In the genomic region with DNA sequence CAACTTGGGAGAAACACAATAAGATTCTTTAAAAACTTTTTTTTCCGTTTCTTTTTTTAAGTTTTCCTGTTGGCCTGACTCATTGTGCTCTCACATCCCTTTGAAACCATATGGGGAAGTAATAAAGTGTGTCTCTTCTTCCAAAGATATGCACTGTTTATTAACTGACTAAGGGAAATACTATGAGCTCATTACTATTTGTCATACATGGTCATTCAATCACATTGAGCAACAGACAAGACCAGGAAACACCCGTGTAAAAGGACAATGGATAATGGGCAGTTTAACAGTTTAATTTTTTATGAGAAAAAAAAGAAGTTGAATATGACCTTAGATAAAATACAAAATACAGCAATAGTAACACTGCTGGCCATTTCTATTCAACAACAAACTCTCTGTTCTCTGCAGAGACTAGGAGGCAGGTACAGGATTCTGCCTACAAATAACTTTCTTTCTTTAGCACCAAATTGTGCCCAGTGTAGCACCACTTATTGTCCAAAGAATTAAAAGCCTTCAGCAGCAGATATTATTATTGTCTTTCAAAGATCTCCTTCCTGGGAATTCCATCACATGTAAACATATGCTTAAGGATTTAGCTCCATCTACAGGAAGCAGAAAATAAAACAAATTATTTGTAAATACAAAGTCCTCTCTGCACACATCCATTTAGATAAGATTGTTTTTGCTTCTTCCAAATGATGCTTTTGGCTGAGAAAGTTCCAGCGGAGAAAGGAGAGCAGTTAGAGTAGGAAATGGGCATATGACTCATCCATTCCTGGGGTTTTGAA, we compare ENCODE assay signal across 1 cellular context.
A peak's percentile ranks its signal among the peaks of the same experiment; 100 is the strongest.
TF ChIP-seq lines count a peak whose summit lies in the region.

No MANE protein-coding gene starts in this region.

TF ChIP-seq in HEK293, 187 proteins besides CTCF, POLR2A, EP300 and RAD21 (continued from another document and continues in another):
- TF ChIP-seq, protein P1, sequence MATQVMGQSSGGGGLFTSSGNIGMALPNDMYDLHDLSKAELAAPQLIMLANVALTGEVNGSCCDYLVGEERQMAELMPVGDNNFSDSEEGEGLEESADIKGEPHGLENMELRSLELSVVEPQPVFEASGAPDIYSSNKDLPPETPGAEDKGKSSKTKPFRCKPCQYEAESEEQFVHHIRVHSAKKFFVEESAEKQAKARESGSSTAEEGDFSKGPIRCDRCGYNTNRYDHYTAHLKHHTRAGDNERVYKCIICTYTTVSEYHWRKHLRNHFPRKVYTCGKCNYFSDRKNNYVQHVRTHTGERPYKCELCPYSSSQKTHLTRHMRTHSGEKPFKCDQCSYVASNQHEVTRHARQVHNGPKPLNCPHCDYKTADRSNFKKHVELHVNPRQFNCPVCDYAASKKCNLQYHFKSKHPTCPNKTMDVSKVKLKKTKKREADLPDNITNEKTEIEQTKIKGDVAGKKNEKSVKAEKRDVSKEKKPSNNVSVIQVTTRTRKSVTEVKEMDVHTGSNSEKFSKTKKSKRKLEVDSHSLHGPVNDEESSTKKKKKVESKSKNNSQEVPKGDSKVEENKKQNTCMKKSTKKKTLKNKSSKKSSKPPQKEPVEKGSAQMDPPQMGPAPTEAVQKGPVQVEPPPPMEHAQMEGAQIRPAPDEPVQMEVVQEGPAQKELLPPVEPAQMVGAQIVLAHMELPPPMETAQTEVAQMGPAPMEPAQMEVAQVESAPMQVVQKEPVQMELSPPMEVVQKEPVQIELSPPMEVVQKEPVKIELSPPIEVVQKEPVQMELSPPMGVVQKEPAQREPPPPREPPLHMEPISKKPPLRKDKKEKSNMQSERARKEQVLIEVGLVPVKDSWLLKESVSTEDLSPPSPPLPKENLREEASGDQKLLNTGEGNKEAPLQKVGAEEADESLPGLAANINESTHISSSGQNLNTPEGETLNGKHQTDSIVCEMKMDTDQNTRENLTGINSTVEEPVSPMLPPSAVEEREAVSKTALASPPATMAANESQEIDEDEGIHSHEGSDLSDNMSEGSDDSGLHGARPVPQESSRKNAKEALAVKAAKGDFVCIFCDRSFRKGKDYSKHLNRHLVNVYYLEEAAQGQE (tag by site-specific recombination; IDR thresholded peaks at IDR 0.05) = no peak
- TF ChIP-seq, protein P2, sequence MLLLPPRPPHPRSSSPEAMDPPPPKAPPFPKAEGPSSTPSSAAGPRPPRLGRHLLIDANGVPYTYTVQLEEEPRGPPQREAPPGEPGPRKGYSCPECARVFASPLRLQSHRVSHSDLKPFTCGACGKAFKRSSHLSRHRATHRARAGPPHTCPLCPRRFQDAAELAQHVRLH (tag by site-specific recombination; IDR thresholded peaks at IDR 0.05) = no peak
- no peak for TF ChIP-seq ZFP69B (tag by site-specific recombination; IDR thresholded peaks at IDR 0.05)
- TF ChIP-seq, protein P3, sequence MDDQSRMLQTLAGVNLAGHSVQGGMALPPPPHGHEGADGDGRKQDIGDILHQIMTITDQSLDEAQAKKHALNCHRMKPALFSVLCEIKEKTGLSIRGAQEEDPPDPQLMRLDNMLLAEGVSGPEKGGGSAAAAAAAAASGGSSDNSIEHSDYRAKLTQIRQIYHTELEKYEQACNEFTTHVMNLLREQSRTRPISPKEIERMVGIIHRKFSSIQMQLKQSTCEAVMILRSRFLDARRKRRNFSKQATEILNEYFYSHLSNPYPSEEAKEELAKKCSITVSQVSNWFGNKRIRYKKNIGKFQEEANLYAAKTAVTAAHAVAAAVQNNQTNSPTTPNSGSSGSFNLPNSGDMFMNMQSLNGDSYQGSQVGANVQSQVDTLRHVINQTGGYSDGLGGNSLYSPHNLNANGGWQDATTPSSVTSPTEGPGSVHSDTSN (CRISPR knock-in tag; IDR thresholded peaks at IDR 0.05) = no peak
- TF ChIP-seq, protein P4, sequence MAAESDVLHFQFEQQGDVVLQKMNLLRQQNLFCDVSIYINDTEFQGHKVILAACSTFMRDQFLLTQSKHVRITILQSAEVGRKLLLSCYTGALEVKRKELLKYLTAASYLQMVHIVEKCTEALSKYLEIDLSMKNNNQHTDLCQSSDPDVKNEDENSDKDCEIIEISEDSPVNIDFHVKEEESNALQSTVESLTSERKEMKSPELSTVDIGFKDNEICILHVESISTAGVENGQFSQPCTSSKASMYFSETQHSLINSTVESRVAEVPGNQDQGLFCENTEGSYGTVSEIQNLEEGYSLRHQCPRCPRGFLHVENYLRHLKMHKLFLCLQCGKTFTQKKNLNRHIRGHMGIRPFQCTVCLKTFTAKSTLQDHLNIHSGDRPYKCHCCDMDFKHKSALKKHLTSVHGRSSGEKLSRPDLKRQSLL (tag by site-specific recombination; IDR thresholded peaks at IDR 0.05) = no peak
- no peak for TF ChIP-seq TRIM28 (IDR thresholded peaks at IDR 0.05; ENCODE audit: borderline replicate concordance, low read length)
- TF ChIP-seq, protein P5, sequence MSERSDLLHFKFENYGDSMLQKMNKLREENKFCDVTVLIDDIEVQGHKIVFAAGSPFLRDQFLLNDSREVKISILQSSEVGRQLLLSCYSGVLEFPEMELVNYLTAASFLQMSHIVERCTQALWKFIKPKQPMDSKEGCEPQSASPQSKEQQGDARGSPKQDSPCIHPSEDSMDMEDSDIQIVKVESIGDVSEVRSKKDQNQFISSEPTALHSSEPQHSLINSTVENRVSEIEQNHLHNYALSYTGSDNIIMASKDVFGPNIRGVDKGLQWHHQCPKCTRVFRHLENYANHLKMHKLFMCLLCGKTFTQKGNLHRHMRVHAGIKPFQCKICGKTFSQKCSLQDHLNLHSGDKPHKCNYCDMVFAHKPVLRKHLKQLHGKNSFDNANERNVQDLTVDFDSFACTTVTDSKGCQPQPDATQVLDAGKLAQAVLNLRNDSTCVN (tag by site-specific recombination; optimal IDR thresholded peaks at IDR 0.05) = no peak
- TF ChIP-seq, protein P6, sequence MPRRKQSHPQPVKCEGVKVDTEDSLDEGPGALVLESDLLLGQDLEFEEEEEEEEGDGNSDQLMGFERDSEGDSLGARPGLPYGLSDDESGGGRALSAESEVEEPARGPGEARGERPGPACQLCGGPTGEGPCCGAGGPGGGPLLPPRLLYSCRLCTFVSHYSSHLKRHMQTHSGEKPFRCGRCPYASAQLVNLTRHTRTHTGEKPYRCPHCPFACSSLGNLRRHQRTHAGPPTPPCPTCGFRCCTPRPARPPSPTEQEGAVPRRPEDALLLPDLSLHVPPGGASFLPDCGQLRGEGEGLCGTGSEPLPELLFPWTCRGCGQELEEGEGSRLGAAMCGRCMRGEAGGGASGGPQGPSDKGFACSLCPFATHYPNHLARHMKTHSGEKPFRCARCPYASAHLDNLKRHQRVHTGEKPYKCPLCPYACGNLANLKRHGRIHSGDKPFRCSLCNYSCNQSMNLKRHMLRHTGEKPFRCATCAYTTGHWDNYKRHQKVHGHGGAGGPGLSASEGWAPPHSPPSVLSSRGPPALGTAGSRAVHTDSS (tag by site-specific recombination; IDR thresholded peaks at IDR 0.05) = no peak
- TF ChIP-seq ZNF629 (tag by site-specific recombination; IDR thresholded peaks at IDR 0.05) = peak; percentile 79
- TF ChIP-seq ZNF530 (tag by site-specific recombination; IDR thresholded peaks at IDR 0.05; ENCODE audit: low read depth) = no peak
- no peak for TF ChIP-seq ZNF677 (tag by site-specific recombination; IDR thresholded peaks at IDR 0.05)
- TF ChIP-seq ZNF624 (tag by site-specific recombination; IDR thresholded peaks at IDR 0.05) = no peak
- TF ChIP-seq, protein P7, sequence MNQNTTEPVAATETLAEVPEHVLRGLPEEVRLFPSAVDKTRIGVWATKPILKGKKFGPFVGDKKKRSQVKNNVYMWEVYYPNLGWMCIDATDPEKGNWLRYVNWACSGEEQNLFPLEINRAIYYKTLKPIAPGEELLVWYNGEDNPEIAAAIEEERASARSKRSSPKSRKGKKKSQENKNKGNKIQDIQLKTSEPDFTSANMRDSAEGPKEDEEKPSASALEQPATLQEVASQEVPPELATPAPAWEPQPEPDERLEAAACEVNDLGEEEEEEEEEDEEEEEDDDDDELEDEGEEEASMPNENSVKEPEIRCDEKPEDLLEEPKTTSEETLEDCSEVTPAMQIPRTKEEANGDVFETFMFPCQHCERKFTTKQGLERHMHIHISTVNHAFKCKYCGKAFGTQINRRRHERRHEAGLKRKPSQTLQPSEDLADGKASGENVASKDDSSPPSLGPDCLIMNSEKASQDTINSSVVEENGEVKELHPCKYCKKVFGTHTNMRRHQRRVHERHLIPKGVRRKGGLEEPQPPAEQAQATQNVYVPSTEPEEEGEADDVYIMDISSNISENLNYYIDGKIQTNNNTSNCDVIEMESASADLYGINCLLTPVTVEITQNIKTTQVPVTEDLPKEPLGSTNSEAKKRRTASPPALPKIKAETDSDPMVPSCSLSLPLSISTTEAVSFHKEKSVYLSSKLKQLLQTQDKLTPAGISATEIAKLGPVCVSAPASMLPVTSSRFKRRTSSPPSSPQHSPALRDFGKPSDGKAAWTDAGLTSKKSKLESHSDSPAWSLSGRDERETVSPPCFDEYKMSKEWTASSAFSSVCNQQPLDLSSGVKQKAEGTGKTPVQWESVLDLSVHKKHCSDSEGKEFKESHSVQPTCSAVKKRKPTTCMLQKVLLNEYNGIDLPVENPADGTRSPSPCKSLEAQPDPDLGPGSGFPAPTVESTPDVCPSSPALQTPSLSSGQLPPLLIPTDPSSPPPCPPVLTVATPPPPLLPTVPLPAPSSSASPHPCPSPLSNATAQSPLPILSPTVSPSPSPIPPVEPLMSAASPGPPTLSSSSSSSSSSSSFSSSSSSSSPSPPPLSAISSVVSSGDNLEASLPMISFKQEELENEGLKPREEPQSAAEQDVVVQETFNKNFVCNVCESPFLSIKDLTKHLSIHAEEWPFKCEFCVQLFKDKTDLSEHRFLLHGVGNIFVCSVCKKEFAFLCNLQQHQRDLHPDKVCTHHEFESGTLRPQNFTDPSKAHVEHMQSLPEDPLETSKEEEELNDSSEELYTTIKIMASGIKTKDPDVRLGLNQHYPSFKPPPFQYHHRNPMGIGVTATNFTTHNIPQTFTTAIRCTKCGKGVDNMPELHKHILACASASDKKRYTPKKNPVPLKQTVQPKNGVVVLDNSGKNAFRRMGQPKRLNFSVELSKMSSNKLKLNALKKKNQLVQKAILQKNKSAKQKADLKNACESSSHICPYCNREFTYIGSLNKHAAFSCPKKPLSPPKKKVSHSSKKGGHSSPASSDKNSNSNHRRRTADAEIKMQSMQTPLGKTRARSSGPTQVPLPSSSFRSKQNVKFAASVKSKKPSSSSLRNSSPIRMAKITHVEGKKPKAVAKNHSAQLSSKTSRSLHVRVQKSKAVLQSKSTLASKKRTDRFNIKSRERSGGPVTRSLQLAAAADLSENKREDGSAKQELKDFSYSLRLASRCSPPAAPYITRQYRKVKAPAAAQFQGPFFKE (tag by site-specific recombination; IDR thresholded peaks at IDR 0.05; ENCODE audit: borderline replicate concordance) = no peak
- TF ChIP-seq ZNF157 (tag by site-specific recombination; IDR thresholded peaks at IDR 0.05) = no peak
- TF ChIP-seq, protein P8, sequence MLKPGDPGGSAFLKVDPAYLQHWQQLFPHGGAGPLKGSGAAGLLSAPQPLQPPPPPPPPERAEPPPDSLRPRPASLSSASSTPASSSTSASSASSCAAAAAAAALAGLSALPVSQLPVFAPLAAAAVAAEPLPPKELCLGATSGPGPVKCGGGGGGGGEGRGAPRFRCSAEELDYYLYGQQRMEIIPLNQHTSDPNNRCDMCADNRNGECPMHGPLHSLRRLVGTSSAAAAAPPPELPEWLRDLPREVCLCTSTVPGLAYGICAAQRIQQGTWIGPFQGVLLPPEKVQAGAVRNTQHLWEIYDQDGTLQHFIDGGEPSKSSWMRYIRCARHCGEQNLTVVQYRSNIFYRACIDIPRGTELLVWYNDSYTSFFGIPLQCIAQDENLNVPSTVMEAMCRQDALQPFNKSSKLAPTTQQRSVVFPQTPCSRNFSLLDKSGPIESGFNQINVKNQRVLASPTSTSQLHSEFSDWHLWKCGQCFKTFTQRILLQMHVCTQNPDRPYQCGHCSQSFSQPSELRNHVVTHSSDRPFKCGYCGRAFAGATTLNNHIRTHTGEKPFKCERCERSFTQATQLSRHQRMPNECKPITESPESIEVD (tag by site-specific recombination; IDR thresholded peaks at IDR 0.05) = peak; percentile 74
- TF ChIP-seq ZNF311 (tag by site-specific recombination; IDR thresholded peaks at IDR 0.05; ENCODE audit: borderline replicate concordance) = no peak
- no peak for TF ChIP-seq KLF10 (tag by site-specific recombination; IDR thresholded peaks at IDR 0.05)
- TF ChIP-seq, protein P9, sequence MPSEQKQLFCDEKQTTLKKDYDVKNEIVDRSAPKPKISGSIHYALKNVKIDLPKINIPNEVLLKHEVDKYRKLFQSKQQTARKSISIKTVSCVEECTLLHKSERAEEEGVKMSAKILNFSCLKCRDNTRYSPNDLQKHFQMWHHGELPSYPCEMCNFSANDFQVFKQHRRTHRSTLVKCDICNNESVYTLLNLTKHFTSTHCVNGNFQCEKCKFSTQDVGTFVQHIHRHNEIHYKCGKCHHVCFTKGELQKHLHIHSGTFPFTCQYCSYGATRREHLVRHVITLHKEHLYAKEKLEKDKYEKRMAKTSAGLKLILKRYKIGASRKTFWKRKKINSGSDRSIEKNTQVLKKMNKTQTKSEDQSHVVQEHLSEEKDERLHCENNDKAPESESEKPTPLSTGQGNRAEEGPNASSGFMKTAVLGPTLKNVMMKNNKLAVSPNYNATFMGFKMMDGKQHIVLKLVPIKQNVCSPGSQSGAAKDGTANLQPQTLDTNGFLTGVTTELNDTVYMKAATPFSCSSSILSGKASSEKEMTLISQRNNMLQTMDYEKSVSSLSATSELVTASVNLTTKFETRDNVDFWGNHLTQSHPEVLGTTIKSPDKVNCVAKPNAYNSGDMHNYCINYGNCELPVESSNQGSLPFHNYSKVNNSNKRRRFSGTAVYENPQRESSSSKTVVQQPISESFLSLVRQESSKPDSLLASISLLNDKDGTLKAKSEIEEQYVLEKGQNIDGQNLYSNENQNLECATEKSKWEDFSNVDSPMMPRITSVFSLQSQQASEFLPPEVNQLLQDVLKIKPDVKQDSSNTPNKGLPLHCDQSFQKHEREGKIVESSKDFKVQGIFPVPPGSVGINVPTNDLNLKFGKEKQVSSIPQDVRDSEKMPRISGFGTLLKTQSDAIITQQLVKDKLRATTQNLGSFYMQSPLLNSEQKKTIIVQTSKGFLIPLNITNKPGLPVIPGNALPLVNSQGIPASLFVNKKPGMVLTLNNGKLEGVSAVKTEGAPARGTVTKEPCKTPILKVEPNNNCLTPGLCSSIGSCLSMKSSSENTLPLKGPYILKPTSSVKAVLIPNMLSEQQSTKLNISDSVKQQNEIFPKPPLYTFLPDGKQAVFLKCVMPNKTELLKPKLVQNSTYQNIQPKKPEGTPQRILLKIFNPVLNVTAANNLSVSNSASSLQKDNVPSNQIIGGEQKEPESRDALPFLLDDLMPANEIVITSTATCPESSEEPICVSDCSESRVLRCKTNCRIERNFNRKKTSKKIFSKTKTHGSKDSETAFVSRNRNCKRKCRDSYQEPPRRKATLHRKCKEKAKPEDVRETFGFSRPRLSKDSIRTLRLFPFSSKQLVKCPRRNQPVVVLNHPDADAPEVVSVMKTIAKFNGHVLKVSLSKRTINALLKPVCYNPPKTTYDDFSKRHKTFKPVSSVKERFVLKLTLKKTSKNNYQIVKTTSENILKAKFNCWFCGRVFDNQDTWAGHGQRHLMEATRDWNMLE (tag by site-specific recombination; conservative IDR thresholded peaks at IDR 0.05; ENCODE audit: low read depth) = no peak
- 0 out of 2 replicates have a peak, but pooled peaks have one; percentile 40 for TF ChIP-seq ZBTB21 (tag by site-specific recombination; IDR thresholded peaks at IDR 0.05)
- TF ChIP-seq, protein P10, sequence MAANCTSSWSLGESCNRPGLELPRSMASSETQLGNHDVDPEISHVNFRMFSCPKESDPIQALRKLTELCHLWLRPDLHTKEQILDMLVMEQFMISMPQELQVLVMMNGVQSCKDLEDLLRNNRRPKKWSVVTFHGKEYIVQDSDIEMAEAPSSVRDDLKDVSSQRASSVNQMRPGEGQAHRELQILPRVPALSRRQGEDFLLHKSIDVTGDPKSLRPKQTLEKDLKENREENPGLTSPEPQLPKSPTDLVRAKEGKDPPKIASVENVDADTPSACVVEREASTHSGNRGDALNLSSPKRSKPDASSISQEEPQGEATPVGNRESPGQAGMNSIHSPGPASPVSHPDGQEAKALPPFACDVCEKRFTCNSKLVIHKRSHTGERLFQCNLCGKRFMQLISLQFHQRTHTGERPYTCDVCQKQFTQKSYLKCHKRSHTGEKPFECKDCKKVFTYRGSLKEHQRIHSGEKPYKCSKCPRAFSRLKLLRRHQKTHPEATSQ (tag by site-specific recombination; IDR thresholded peaks at IDR 0.05) = no peak
- TF ChIP-seq ZXDB (tag by site-specific recombination; IDR thresholded peaks at IDR 0.05) = no peak
- TF ChIP-seq ZNF169 (tag by site-specific recombination; IDR thresholded peaks at IDR 0.05) = no peak
- no peak for TF ChIP-seq ZNF341 (tag by site-specific recombination; IDR thresholded peaks at IDR 0.05; ENCODE audit: low read depth)
